ENCODE assay signal across 28 cellular contexts in genomic region chr5:106522296-106522695, GRCh38.
DNase-seq lines count a peak whose midpoint lies in the region; ATAC-seq, FAIRE-seq and TF ChIP-seq lines count a peak whose summit lies in the region.
"Had no signal": no experiment of that assay in that cellular context is flagged by ENCODE, and none has a peak within 500 bp of the region (broad histone marks: within the 10 kb centered on the region; RNA-seq: fewer than 3 reads in every experiment).

No MANE protein-coding gene starts in this region.

- peak overlapping the region; percentile 45 for H2AFZ ChIP-seq in ACC112 (ENCODE audit: low read length, unreplicated experiment)
- H2AFZ ChIP-seq in PC-3 (ENCODE audit: low read length): peak overlapping the region; percentile 11; the same call in 1 of the 2 replicates
- H2AFZ ChIP-seq: neural progenitor cell had no signal

- H3K9ac ChIP-seq in PC-3 (ENCODE audit: low read length): peak overlapping the region; percentile 21
- H3K9ac ChIP-seq: neural progenitor cell had no signal

- H3K9me2 ChIP-seq in PC-3 (replicated peaks; ENCODE audit: low read length): no peaks in the 10 kb centered on the region

- H3K9me3 Mint-ChIP-seq in nephron: no peaks in the 10 kb centered on the region
- H3K9me3 Mint-ChIP-seq: neural progenitor cell had no signal

- H3K4me1 ChIP-seq in ACC112 (ENCODE audit: control insufficient read depth, insufficient read depth, low read length, unreplicated experiment) (peaks cover 23% of the 10 kb centered on the region), PC-3 (ENCODE audit: insufficient read depth, low read length) (peaks cover 31% of the 10 kb centered on the region)
- H3K4me1 ChIP-seq: BE2C, gastrocnemius medialis, neural progenitor cell, sigmoid colon, vagina had no signal

- TF ChIP-seq POLR2A in GM12892 (IDR thresholded peaks at IDR 0.05; ENCODE audit: low read depth, low read length): no peak

- peak overlapping the region; percentile 58 for H3K27ac ChIP-seq in ACC112 (ENCODE audit: low read depth, low read length)
- peak overlapping the region; percentile 75 for H3K27ac ChIP-seq in PC-3 (ENCODE audit: low read length)
- H3K27ac ChIP-seq: gastrocnemius medialis, neural progenitor cell, sigmoid colon, thoracic aorta, vagina had no signal

- no peaks in the 10 kb centered on the region for H3K9me3 ChIP-seq in PC-3 (ENCODE audit: low read length)
- H3K9me3 ChIP-seq: BE2C, gastrocnemius medialis, sigmoid colon, thoracic aorta, vagina had no signal

- no TSS peak for BruUV-seq in PC-3 (replicated peaks; lab: Mats Ljungman, UMichigan)

- H4K20me1 ChIP-seq in PC-3 (ENCODE audit: low read length): no peaks in the 10 kb centered on the region

- peak overlapping the region; percentile 9; the same call in 1 of the 2 replicates for H3K4me2 ChIP-seq in PC-3 (ENCODE audit: low read length)
- H3K4me2 ChIP-seq: neural progenitor cell had no signal

- CTCF ChIA-PET in PC-3 (lab: Charles Lee): no interaction called here

- H3K4me3 Mint-ChIP-seq in nephron: peak overlapping the region in 1 of 3 experiments; percentile 32
- H3K4me3 Mint-ChIP-seq: activated CD8-positive, alpha-beta T cell treated with anti-CD3 and anti-CD28 coated beads, Interleukin-2, amount 10 ng/mL, durations not matched to agents 7 days and 5 days; activated naive CD8-positive, alpha-beta T cell treated with anti-CD3 and anti-CD28 coated beads for 36 hours; neural progenitor cell had no signal

- H3K27me3 ChIP-seq in ACC112 (ENCODE audit: insufficient read depth, low read length): no peaks in the 10 kb centered on the region
- no peaks in the 10 kb centered on the region for H3K27me3 ChIP-seq in PC-3 (ENCODE audit: low read length)
- H3K27me3 ChIP-seq: BE2C, gastrocnemius medialis, neural progenitor cell, sigmoid colon, vagina had no signal

- H3K4me1 Mint-ChIP-seq in nephron: peaks cover 11% of the 10 kb centered on the region
- H3K4me1 Mint-ChIP-seq: activated naive CD8-positive, alpha-beta T cell treated with anti-CD3 and anti-CD28 coated beads for 36 hours had no signal

- H3K4me3 ChIP-seq in ACC112 (ENCODE audit: low read depth, low read length): no peak overlapping the region
- H3K4me3 ChIP-seq in PC-3 (ENCODE audit: low read length): no peak overlapping the region
- no peak overlapping the region for H3K4me3 ChIP-seq in choroid plexus epithelial cell (ENCODE audit: low read depth, low read length)
- H3K4me3 ChIP-seq: gastrocnemius medialis, neural progenitor cell, sigmoid colon, thoracic aorta, vagina had no signal

- H3K36me3 Mint-ChIP-seq in nephron (ENCODE audit: low read depth): no peaks in the 10 kb centered on the region
- H3K36me3 Mint-ChIP-seq: activated naive CD8-positive, alpha-beta T cell treated with anti-CD3 and anti-CD28 coated beads for 36 hours; neural progenitor cell had no signal

- no peak for FAIRE-seq in GM12892 (lab: Jason Lieb, UNC)

- POLR2A ChIA-PET in PC-3 (lab: Charles Lee; ENCODE audit: unreplicated experiment): no interaction called here

- peak overlapping the region; percentile 33 to 64 (median 61) for H3K27ac Mint-ChIP-seq in nephron
- H3K27ac Mint-ChIP-seq: activated CD8-positive, alpha-beta T cell treated with anti-CD3 and anti-CD28 coated beads, Interleukin-2, amount 10 ng/mL, durations not matched to agents 7 days and 5 days; activated naive CD8-positive, alpha-beta T cell treated with anti-CD3 and anti-CD28 coated beads for 36 hours; neural progenitor cell had no signal

- no peaks in the 10 kb centered on the region for H3K27me3 Mint-ChIP-seq in nephron (ENCODE audit: low read depth)
- H3K27me3 Mint-ChIP-seq: activated naive CD8-positive, alpha-beta T cell treated with anti-CD3 and anti-CD28 coated beads for 36 hours had no signal

- DNase-seq in PC-3: peak; percentile 9
- DNase-seq in choroid plexus epithelial cell (ENCODE audit: low read depth): peak; percentile 57
- no peak for DNase-seq in GM12892 (ENCODE audit: insufficient read length)
- no peak for DNase-seq in NCI-H1417 treated with DMSO at 0.1 percent for 48 hours (lab: John Stamatoyannopoulos, UW)
- no peak for DNase-seq in anterior cingulate cortex (lab: John Stamatoyannopoulos, UW)
- DNase-seq: activated CD8-positive, alpha-beta T cell treated with anti-CD3 and anti-CD28 coated beads, Interleukin-2, amount 10 ng/mL, durations not matched to agents 7 days and 5 days; activated effector memory CD4-positive, alpha-beta T cell treated with anti-CD3 and anti-CD28 coated beads, Interleukin-2, amount 50 U/mL, for 16 hours; activated naive CD8-positive, alpha-beta T cell treated with anti-CD3 and anti-CD28 coated beads for 36 hours; activated T-cell treated with anti-CD3 and anti-CD28 coated beads for 4 hours; BE2C; DMS79; effector CD8-positive, alpha-beta T cell; gastrocnemius medialis; GF-D8; left cardiac atrium; NCI-H1105; NCI-H2029; NCI-H748 treated with DMSO at 0.1 percent for 48 hours; RPMI8226; sigmoid colon; stimulated activated naive CD8-positive, alpha-beta T cell treated with anti-CD3 and anti-CD28 coated beads, Interleukin-15, Interleukin-2, amounts not matched to agents 100 U/mL and 50 U/mL, for 24 hours had no signal

- no peaks in the 10 kb centered on the region for H3K36me3 ChIP-seq in ACC112 (ENCODE audit: insufficient read depth, low read length)
- H3K36me3 ChIP-seq in PC-3 (ENCODE audit: low read depth, low read length): no peaks in the 10 kb centered on the region
- H3K36me3 ChIP-seq: BE2C, gastrocnemius medialis, neural progenitor cell, sigmoid colon, thoracic aorta, vagina had no signal

- intact Hi-C loops in PC-3 (cut with micrococcal nuclease): loop anchor here (2.0 kb wide), 1 partner anchor 125 kb away; no protein-coding TSS in a partner anchor

- no peaks in the 10 kb centered on the region for H3K79me2 ChIP-seq in ACC112 (ENCODE audit: control insufficient read depth, insufficient read depth, low read length, unreplicated experiment)
- no peaks in the 10 kb centered on the region for H3K79me2 ChIP-seq in PC-3 (ENCODE audit: low read length)

- no peaks in the 10 kb centered on the region for H3F3A ChIP-seq in PC-3 (ENCODE audit: low read length, unreplicated experiment)

- peak; percentile 39 for ATAC-seq in PC-3
- no peak for ATAC-seq in GM19395 (IDR thresholded peaks at IDR 0.05; ENCODE audit: unreplicated experiment)
- ATAC-seq: activated CD8-positive, alpha-beta T cell treated with anti-CD3 and anti-CD28 coated beads, Interleukin-2, amount 10 ng/mL, durations not matched to agents 7 days and 5 days; gastrocnemius medialis; HCT116; stimulated activated naive CD8-positive, alpha-beta T cell treated with anti-CD3 and anti-CD28 coated beads, Interleukin-15, Interleukin-2, amounts not matched to agents 100 U/mL and 50 U/mL, for 24 hours had no signal

- TF ChIP-seq CTCF in PC-3 (conservative IDR thresholded peaks at IDR 0.05; ENCODE audit: low read depth, low read length) (no peak), choroid plexus epithelial cell (conservative IDR thresholded peaks at IDR 0.05; ENCODE audit: low read depth, low read length) (no peak), nephron (IDR thresholded peaks at IDR 0.05; ENCODE audit: unreplicated experiment in 3 of 3) (no peak)

Comparison
In these comparisons a context has a peak if more than half of its experiments do, and no peak if none do; other contexts are left out.
1. DNase-seq: peak in PC-3 (single experiment) and choroid plexus epithelial cell (single experiment); none in GM12892 (single experiment), NCI-H1417 treated with DMSO at 0.1 percent for 48 hours (single experiment) and anterior cingulate cortex (0 of 58).